ENCODE assay signal across 11 cellular contexts in the genomic region with DNA sequence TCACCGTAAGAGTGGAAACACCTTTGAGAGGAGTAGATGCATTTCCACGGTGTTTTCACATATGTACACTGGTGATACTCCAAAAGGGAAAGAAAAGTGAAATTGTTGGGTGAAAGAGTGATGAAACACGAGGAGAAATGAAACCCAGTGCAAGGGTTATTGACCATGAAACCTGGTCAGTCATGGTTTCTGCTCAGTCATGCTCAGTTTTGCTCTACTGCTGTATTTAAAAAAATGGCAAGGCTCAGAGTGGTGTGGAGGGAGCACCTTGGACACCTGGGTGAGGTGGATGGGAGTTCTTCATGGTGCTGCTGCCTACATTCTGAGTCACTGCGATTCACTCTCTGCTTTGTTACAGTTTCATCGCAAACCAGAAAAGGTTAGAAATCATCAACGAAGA. TPM values are rescaled to one million over a fixed set of nuclear protein-coding genes. Genes with fewer than 3 reads are reported as not detected.
DNase-seq lines count a peak whose midpoint lies in the region; ATAC-seq and TF ChIP-seq lines count a peak whose summit lies in the region.
"Had no signal": no experiment of that assay in that cellular context is flagged by ENCODE, and none has a peak within 500 bp of the region (broad histone marks: within the 10 kb centered on the region; RNA-seq: fewer than 3 reads in every experiment).

No MANE protein-coding gene starts in this region.

- H2AFZ ChIP-seq in MM.1S (ENCODE audit: low read length) = no peak overlapping the region

- H3K36me3 ChIP-seq in MM.1S (replicated peaks; ENCODE audit: insufficient read depth, low read length) (no peaks in the 10 kb centered on the region), colonic mucosa (no peaks in the 10 kb centered on the region)
- H3K36me3 ChIP-seq: sigmoid colon had no signal

- no peaks in the 10 kb centered on the region for H3K9me2 ChIP-seq in MM.1S (replicated peaks; ENCODE audit: insufficient read depth, low read length)

- H3K4me1 ChIP-seq in MM.1S (ENCODE audit: low read length) (peaks cover 17% of the 10 kb centered on the region), colonic mucosa (no peaks in the 10 kb centered on the region)
- H3K4me1 ChIP-seq: sigmoid colon had no signal

- H3K4me2 ChIP-seq in MM.1S (ENCODE audit: low read depth, low read length) = peak overlapping the region; percentile 11; the same call in 1 of the 2 replicates

- H3K79me2 ChIP-seq in MM.1S (ENCODE audit: low read length) = no peaks in the 10 kb centered on the region

- H3K9ac ChIP-seq in MM.1S (ENCODE audit: low read length) (no peak overlapping the region), colonic mucosa (ENCODE audit: low read depth in 2 of 2, low read length in 2 of 2) (no peak overlapping the region)

- H4K20me1 ChIP-seq in MM.1S (ENCODE audit: insufficient read depth, low read length) = no peaks in the 10 kb centered on the region

- intact Hi-C loops in colonic mucosa (cut with DNase I) = no loop called here

- H3K9me3 Mint-ChIP-seq in type B pancreatic cell = no peaks in the 10 kb centered on the region

- H3K36me3 Mint-ChIP-seq in type B pancreatic cell = peaks cover 11% of the 10 kb centered on the region

- no peaks in the 10 kb centered on the region for H3K27me3 ChIP-seq in MM.1S (replicated peaks; ENCODE audit: insufficient read depth, low read length)
- H3K27me3 ChIP-seq in colonic mucosa = no peaks in the 10 kb centered on the region
- H3K27me3 ChIP-seq: sigmoid colon had no signal

- H3K9me3 ChIP-seq in MM.1S (replicated peaks; ENCODE audit: insufficient read depth, low read length) = no peaks in the 10 kb centered on the region
- H3K9me3 ChIP-seq in colonic mucosa = no peaks in the 10 kb centered on the region
- H3K9me3 ChIP-seq: sigmoid colon had no signal

- 0 out of 2 replicates have a peak, but pooled peaks cover 4% of the 10 kb centered on the region for H3F3A ChIP-seq in MM.1S (ENCODE audit: insufficient read depth, low read length)

- H3K4me1 Mint-ChIP-seq in type B pancreatic cell (ENCODE audit: unreplicated experiment) = peaks cover 20% of the 10 kb centered on the region

- H3K27ac Mint-ChIP-seq in type B pancreatic cell = no peak overlapping the region

- no peak for TF ChIP-seq CTCF in GM12864 (IDR thresholded peaks at IDR 0.05; ENCODE audit: low read depth, low read length, missing control alignments)
- TF ChIP-seq CTCF in MM.1S (IDR thresholded peaks at IDR 0.05; ENCODE audit: low read length) = no peak
- TF ChIP-seq CTCF in type B pancreatic cell (conservative IDR thresholded peaks at IDR 0.05) = no peak
- no peak for TF ChIP-seq CTCF in colonic mucosa (IDR thresholded peaks at IDR 0.05)

- no peak overlapping the region for H3K4me3 ChIP-seq in GM12864 (ENCODE audit: low read depth, low read length)
- H3K4me3 ChIP-seq in MM.1S (ENCODE audit: low read length) = no peak overlapping the region
- H3K4me3 ChIP-seq in colonic mucosa = no peak overlapping the region
- H3K4me3 ChIP-seq: sigmoid colon had no signal

- H3K4me3 Mint-ChIP-seq in type B pancreatic cell = no peak overlapping the region

- peak; percentile 88 for ATAC-seq in GM19397 (IDR thresholded peaks at IDR 0.05; ENCODE audit: unreplicated experiment)
- peak; percentile 82 for ATAC-seq in HG02884 (IDR thresholded peaks at IDR 0.05; ENCODE audit: unreplicated experiment)

- H3K27ac ChIP-seq in MM.1S (ENCODE audit: low read length) (no peak overlapping the region), colonic mucosa (no peak overlapping the region)
- H3K27ac ChIP-seq: sigmoid colon had no signal

- DNase-seq in GM12864 (ENCODE audit: low read depth) = peak; percentile 38
- peak; percentile 37 for DNase-seq in MM.1S
- no peak for DNase-seq in type B pancreatic cell (ENCODE audit: extremely low spot score, unreplicated experiment)
- no peak for DNase-seq in colonic mucosa
- no peak for DNase-seq in LoVo (ENCODE audit: low spot score)
- no peak for DNase-seq in activated naive CD4-positive, alpha-beta T cell treated with Interleukin-2 at 50 U/mL for 16 hours
- DNase-seq: GF-D8; sigmoid colon; stimulated activated naive CD4-positive, alpha-beta T cell treated with Interleukin-2 at 50 U/mL for 16 hours had no signal

- H3K27me3 Mint-ChIP-seq in type B pancreatic cell = peaks cover 9% of the 10 kb centered on the region

RNA-seq across cellular contexts. Expression of gene NTRK2, which starts 32.3 kb away (rescaled TPM):
- total RNA-seq in type B pancreatic cell (ENCODE audit: low replicate concordance) = 8.4 and 122 TPM in 2 replicates
- total RNA-seq in colonic mucosa = 1 to 10 TPM in 1 of 2 donors, under 1 TPM in 1; 0.52 to 2.3 TPM

Comparison
In these comparisons a context has a peak if more than half of its experiments do, and no peak if none do; other contexts are left out.
1. DNase-seq: peak in GM12864 (single experiment) and MM.1S (single experiment); none in type B pancreatic cell (single experiment), colonic mucosa (single experiment), LoVo (single experiment) and activated naive CD4-positive, alpha-beta T cell treated with Interleukin-2 at 50 U/mL for 16 hours (single experiment).